8 cellular contexts compared by ENCODE assay signal in the genomic region with DNA sequence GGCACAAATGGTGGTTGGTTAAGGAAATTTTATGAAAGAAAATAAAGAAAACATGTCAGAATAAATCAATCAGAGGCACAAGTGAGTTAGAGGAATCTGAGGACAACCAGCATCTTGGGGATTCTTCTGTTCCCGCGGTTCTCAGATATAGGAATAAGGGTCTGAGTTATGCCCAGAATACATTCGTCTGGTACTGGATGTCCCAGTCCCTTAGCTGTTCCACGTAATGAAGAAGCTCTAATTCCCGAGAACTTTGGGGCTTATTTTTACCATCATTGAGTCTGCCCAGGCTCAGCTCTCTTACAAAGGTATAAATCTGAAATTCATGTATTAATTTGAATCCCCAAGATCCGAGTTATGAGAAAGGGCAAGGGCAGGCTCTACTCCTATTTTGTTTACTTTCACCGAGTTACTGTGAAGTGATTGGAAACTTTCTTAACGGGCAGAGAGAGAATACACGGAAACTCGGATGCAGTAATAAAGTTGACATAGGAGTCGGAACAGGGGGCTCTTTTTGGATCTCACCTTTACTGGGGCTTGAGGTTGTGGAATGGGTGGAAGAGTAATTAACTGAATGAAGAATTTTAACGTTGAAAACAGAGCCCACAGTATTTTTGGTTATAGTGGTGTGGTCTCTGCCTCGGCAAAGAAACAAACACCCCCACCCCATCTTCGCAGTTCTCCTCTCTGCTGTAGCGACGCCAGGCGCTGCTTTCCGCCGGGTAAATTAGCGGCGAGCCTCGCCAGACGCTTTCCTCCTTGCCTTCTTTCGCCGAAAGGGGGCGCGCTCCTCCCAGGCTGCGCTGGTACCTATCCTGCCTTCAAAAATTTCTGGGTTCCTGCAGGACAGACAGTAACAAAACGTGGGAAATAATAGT. TPM values are rescaled to one million over a fixed set of nuclear protein-coding genes. Genes with fewer than 3 reads are reported as not detected.
DNase-seq lines count a peak whose midpoint lies in the region; ATAC-seq lines count a peak whose summit lies in the region.

No MANE protein-coding gene starts in this region.

- no peaks in the 10 kb centered on the region for H3K36me3 ChIP-seq in GM23248 (ENCODE audit: low read depth)
- no peaks in the 10 kb centered on the region for H3K36me3 ChIP-seq in CD4-positive, alpha-beta memory T cell (ENCODE audit: insufficient read depth, low read length)

- peak overlapping the region; percentile 27; the same call in 1 of the 2 replicates for H2AFZ ChIP-seq in GM23248

- DNase-seq in GM23248, result peak; percentile 90
- peak; percentile 61 for DNase-seq in amniotic stem cell (lab: John Stamatoyannopoulos, UW)
- peak; percentile 76 for DNase-seq in iPS-NIHi7 (ENCODE audit: extremely low spot score)
- peak; percentile 7 for DNase-seq in stimulated activated CD8-positive, alpha-beta memory T cell treated with anti-CD3 and anti-CD28 coated beads, Interleukin-4, amount 100 ng/mL, for 24 hours (ENCODE audit: low read depth)
- no peak for DNase-seq in CD1c-positive myeloid dendritic cell (ENCODE audit: extremely low spot score)
- DNase-seq in CD4-positive, alpha-beta memory T cell, result no peak
- no peak for DNase-seq in T-helper 9 cell

- H3K9me3 ChIP-seq in GM23248 (ENCODE audit: low read depth), result no peaks in the 10 kb centered on the region
- H3K9me3 ChIP-seq in CD4-positive, alpha-beta memory T cell (ENCODE audit: control insufficient read depth in 1 of 2, low read length in 2 of 2), result no peaks in the 10 kb centered on the region

- H3K27me3 ChIP-seq in GM23248 (replicated peaks; ENCODE audit: insufficient read depth), result no peaks in the 10 kb centered on the region
- H3K27me3 ChIP-seq in CD4-positive, alpha-beta memory T cell (ENCODE audit: insufficient read depth, low read length), result peaks cover 42% of the 10 kb centered on the region

- CTCF ChIA-PET in CD4-positive, alpha-beta memory T cell (lab: Charles Lee; ENCODE audit: partially characterized antibody), result no interaction called here

- peak overlapping the region; percentile 96 for H3K4me3 ChIP-seq in GM23248
- H3K4me3 ChIP-seq in CD4-positive, alpha-beta memory T cell (ENCODE audit: low read length in 2 of 2), result no peak overlapping the region

- H3K27ac Mint-ChIP-seq in CD4-positive, alpha-beta memory T cell, result peak overlapping the region in 1 of 7 donors; percentile 54

- peaks cover 0 to 4% of the 10 kb centered on the region in 2 donors for H3K36me3 Mint-ChIP-seq in CD4-positive, alpha-beta memory T cell

- intact Hi-C loops in CD4-positive, alpha-beta memory T cell (cut with micrococcal nuclease), result no loop called here

- H3K9me3 Mint-ChIP-seq in CD4-positive, alpha-beta memory T cell, result peaks cover 0 to 4% (median 0%) of the 10 kb centered on the region in 8 donors

- POLR2A ChIA-PET in CD4-positive, alpha-beta memory T cell (lab: Charles Lee; ENCODE audit: partially characterized antibody), result no interaction called here

- in situ Hi-C loops in GM23248 (cut with MboI), result loop anchor here (10.0 kb wide), 1 partner anchor 254 kb away; no protein-coding TSS in a partner anchor

- H3K79me2 ChIP-seq in GM23248 (ENCODE audit: insufficient read depth), result peaks cover 100% of the 10 kb centered on the region

- H3K27me3 Mint-ChIP-seq in CD4-positive, alpha-beta memory T cell, result peaks cover 55 to 71% of the 10 kb centered on the region in 2 donors

- H4K20me1 ChIP-seq in GM23248 (ENCODE audit: insufficient read depth), result no peaks in the 10 kb centered on the region

- peaks cover 73% of the 10 kb centered on the region for H3K4me1 ChIP-seq in GM23248 (ENCODE audit: insufficient read depth)
- no peaks in the 10 kb centered on the region for H3K4me1 ChIP-seq in CD4-positive, alpha-beta memory T cell (ENCODE audit: insufficient read depth, low read length)

- H3K27ac ChIP-seq in GM23248, result peak overlapping the region; percentile 97
- H3K27ac ChIP-seq in CD4-positive, alpha-beta memory T cell (ENCODE audit: low read depth, low read length), result no peak overlapping the region

- peak overlapping the region; percentile 99 for H3K4me2 ChIP-seq in GM23248 (ENCODE audit: unreplicated experiment)

- WGBS in GM23248 (ENCODE audit: low coverage in 1 of 2, low lambda C conversion rate in 2 of 2, missing lambda C conversion rate in 2 of 2), 2 experiments, result 1 to 2% methylated on average over 29 of the region's 29 CpGs

- H3K4me1 Mint-ChIP-seq in CD4-positive, alpha-beta memory T cell, result peaks cover 11 to 28% (median 18%) of the 10 kb centered on the region in 4 donors

- no peaks in the 10 kb centered on the region for H3K9me2 ChIP-seq in GM23248 (ENCODE audit: insufficient read depth)

- peak overlapping the region in 1 of 8 donors; percentile 11 for H3K4me3 Mint-ChIP-seq in CD4-positive, alpha-beta memory T cell

- peak overlapping the region; percentile 99 for H3K9ac ChIP-seq in GM23248

- no peak for ATAC-seq in GM18873 (IDR thresholded peaks at IDR 0.05; ENCODE audit: low FRiP score, unreplicated experiment)

- peaks cover 79% of the 10 kb centered on the region for H3F3A ChIP-seq in GM23248 (ENCODE audit: insufficient read depth)

RNA-seq across cellular contexts. Expression of a gene that starts 7.1 kb away (rescaled TPM):
- total RNA-seq in GM23248 (2014; rRNA removed; shearing (Covaris generic)), result 179 and 191 TPM in 2 replicates
- 38.8 and 40.1 TPM in 2 replicates for polyA plus RNA-seq in GM23248 (2016; fragmentation: Nextera tagmentation; extraction: Ambion mirVana)
- not detected for total RNA-seq in CD4-positive, alpha-beta memory T cell
- polyA plus RNA-seq in CD4-positive, alpha-beta memory T cell, result not detected

Comparison
In these comparisons a context has a peak if more than half of its experiments do, and no peak if none do; other contexts are left out.
1. DNase-seq: peak in GM23248 (single experiment), amniotic stem cell (single experiment), iPS-NIHi7 (single experiment) and stimulated activated CD8-positive, alpha-beta memory T cell treated with anti-CD3 and anti-CD28 coated beads, Interleukin-4, amount 100 ng/mL, for 24 hours (single experiment); none in CD1c-positive myeloid dendritic cell (single experiment), CD4-positive, alpha-beta memory T cell (0 of 5) and T-helper 9 cell (single experiment).
2. RNA of a gene that starts 7.1 kb away (total RNA-seq): 179 to 191 TPM in GM23248; not detected in CD4-positive, alpha-beta memory T cell; every median in the first group is over 100 times any median in the second.